Comparison of ENCODE assay signal across 1 cellular context in genomic region chr19:4911786-4912672, GRCh38.
TF ChIP-seq lines count a peak whose summit lies in the region.

No MANE protein-coding gene starts in this region.

TF ChIP-seq in SK-N-SH, 30 proteins besides CTCF, POLR2A, EP300 and RAD21 (continued from another document):
- peak; percentile 82; the same call in 1 of the 2 replicates for TF ChIP-seq SIN3A (IDR thresholded peaks at IDR 0.05; ENCODE audit: borderline replicate concordance, low read depth, low read length)
- 0 out of 2 replicates have a peak, but pooled peaks have one; percentile 26 for TF ChIP-seq REST (IDR thresholded peaks at IDR 0.05; ENCODE audit: low read depth, low read length)
- TF ChIP-seq NRF1 (IDR thresholded peaks at IDR 0.05; ENCODE audit: low read depth, low read length), result peak; percentile 10; the same call in 1 of the 2 replicates
- peak; percentile 86 for TF ChIP-seq TCF12 (IDR thresholded peaks at IDR 0.05)
- TF ChIP-seq POLR2AphosphoS5 (IDR thresholded peaks at IDR 0.05; ENCODE audit: low read depth, low read length), result peak; percentile 77; the same call in 1 of the 2 replicates
- TF ChIP-seq GATA2 (CRISPR knock-in tag; IDR thresholded peaks at IDR 0.05), result no peak
- TF ChIP-seq ELF1 (IDR thresholded peaks at IDR 0.05), result no peak; the same call in 1 of the 2 replicates
- TF ChIP-seq YY1 (IDR thresholded peaks at IDR 0.05; ENCODE audit: low read depth), result peak; percentile 60; the same call in 1 of the 2 replicates
- TF ChIP-seq MEF2A (IDR thresholded peaks at IDR 0.05; ENCODE audit: borderline replicate concordance, low read depth), result no peak; the same call in 1 of the 2 replicates
- TF ChIP-seq CHD2 (IDR thresholded peaks at IDR 0.05; ENCODE audit: low read length, partially characterized antibody), result no peak
- TF ChIP-seq RXRA (IDR thresholded peaks at IDR 0.05; ENCODE audit: borderline replicate concordance, low read depth), result peak; percentile 80; the same call in 1 of the 2 replicates
- peak; percentile 49; the same call in 1 of the 2 replicates for TF ChIP-seq TAF1 (IDR thresholded peaks at IDR 0.05; ENCODE audit: borderline replicate concordance, low read depth, low read length)
- TF ChIP-seq RCOR1 (IDR thresholded peaks at IDR 0.05; ENCODE audit: low read length), result no peak
- peak; percentile 72; the same call in 1 of the 2 replicates for TF ChIP-seq FOXM1 (IDR thresholded peaks at IDR 0.05; ENCODE audit: low read depth)
- peak; percentile 97 for TF ChIP-seq JUND (IDR thresholded peaks at IDR 0.05)
- TF ChIP-seq USF2 (IDR thresholded peaks at IDR 0.05; ENCODE audit: borderline replicate concordance, low read depth, low read length), result no peak
- peak; percentile 71 for TF ChIP-seq SMC3 (IDR thresholded peaks at IDR 0.05; ENCODE audit: low read depth, low read length)
- TF ChIP-seq TEAD4 (IDR thresholded peaks at IDR 0.05; ENCODE audit: borderline replicate concordance, insufficient read depth), result peak; percentile 87
- TF ChIP-seq USF1 (IDR thresholded peaks at IDR 0.05; ENCODE audit: borderline replicate concordance, low read depth), result no peak
- TF ChIP-seq, protein P1, sequence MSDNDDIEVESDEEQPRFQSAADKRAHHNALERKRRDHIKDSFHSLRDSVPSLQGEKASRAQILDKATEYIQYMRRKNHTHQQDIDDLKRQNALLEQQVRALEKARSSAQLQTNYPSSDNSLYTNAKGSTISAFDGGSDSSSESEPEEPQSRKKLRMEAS (IDR thresholded peaks at IDR 0.05; ENCODE audit: low read depth), result peak; percentile 91
- TF ChIP-seq RFX5 (IDR thresholded peaks at IDR 0.05; ENCODE audit: low read length), result no peak
- peak; percentile 69; the same call in 1 of the 2 replicates for TF ChIP-seq ZBTB33 (IDR thresholded peaks at IDR 0.05; ENCODE audit: borderline replicate concordance, low read depth)
- TF ChIP-seq EZH2phosphoT487 (IDR thresholded peaks at IDR 0.05; ENCODE audit: borderline replicate concordance, low read depth), result no peak
- 0 out of 2 replicates have a peak, but pooled peaks have one; percentile 16 for TF ChIP-seq FOXJ3 (CRISPR knock-in tag; IDR thresholded peaks at IDR 0.05)
- peak; percentile 65 for TF ChIP-seq NFIC (IDR thresholded peaks at IDR 0.05; ENCODE audit: borderline replicate concordance)
- no peak for TF ChIP-seq GABPA (IDR thresholded peaks at IDR 0.05; ENCODE audit: low read depth)
- TF ChIP-seq, protein P2, sequence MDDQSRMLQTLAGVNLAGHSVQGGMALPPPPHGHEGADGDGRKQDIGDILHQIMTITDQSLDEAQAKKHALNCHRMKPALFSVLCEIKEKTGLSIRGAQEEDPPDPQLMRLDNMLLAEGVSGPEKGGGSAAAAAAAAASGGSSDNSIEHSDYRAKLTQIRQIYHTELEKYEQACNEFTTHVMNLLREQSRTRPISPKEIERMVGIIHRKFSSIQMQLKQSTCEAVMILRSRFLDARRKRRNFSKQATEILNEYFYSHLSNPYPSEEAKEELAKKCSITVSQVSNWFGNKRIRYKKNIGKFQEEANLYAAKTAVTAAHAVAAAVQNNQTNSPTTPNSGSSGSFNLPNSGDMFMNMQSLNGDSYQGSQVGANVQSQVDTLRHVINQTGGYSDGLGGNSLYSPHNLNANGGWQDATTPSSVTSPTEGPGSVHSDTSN (IDR thresholded peaks at IDR 0.05), result peak; percentile 91
- TF ChIP-seq FOSL2 (IDR thresholded peaks at IDR 0.05; ENCODE audit: borderline replicate concordance, low read depth), result peak; percentile 98
